In genomic region chr3:111923095-111923771, GRCh38 we compare ENCODE assay signal across 18 cellular contexts. TPM values are rescaled to one million over a fixed set of nuclear protein-coding genes. Genes with fewer than 3 reads are reported as not detected.
DNase-seq lines count a peak whose midpoint lies in the region; ATAC-seq and TF ChIP-seq lines count a peak whose summit lies in the region.
"Had no signal": no experiment of that assay in that cellular context is flagged by ENCODE, and none has a peak within 500 bp of the region (broad histone marks: within the 10 kb centered on the region; RNA-seq: fewer than 3 reads in every experiment).

No MANE protein-coding gene starts in this region.

- CTCF ChIA-PET in OCI-LY7 (lab: Charles Lee; ENCODE audit: unreplicated experiment), result no interaction called here

- DNase-seq in A172 (ENCODE audit: low spot score) (peak; percentile 94), HFFc6 (no peak), right lobe of liver (no peak), OCI-LY7 (ENCODE audit: low spot score) (no peak), thyroid gland (no peak), islet precursor cell (no peak)
- DNase-seq: activated naive CD8-positive, alpha-beta T cell treated with anti-CD3 and anti-CD28 coated beads for 36 hours; activated T-cell treated with anti-CD3 and anti-CD28 coated beads, Interleukin-2, amount 50 U/mL, for 4 hours; central memory CD4-positive, alpha-beta T cell; effector memory CD8-positive, alpha-beta T cell; foreskin melanocyte; midbrain; NCI-H1417; NK-92 treated with Interleukin-12 subunit alpha and Interleukin-12 subunit beta, amount 100 ng/mL, for 24 hours; nucleus accumbens; stimulated activated CD4-positive, alpha-beta T cell treated with anti-CD3 and anti-CD28 coated beads, Interleukin-4, amount 100 ng/mL, for 24 hours had no signal

- H3K27me3 Mint-ChIP-seq in HFFc6 (ENCODE audit: insufficient read depth), result peaks cover 2% of the 10 kb centered on the region; the same call in 1 of the 2 replicates
- H3K27me3 Mint-ChIP-seq: activated naive CD8-positive, alpha-beta T cell treated with anti-CD3 and anti-CD28 coated beads for 36 hours; effector memory CD8-positive, alpha-beta T cell had no signal

- H3K27ac ChIP-seq in right lobe of liver (peak overlapping the region; percentile 68 to 78 (median 72)), OCI-LY7 (ENCODE audit: low read depth, low read length, poor library complexity, severe bottlenecking) (no peak overlapping the region), thyroid gland (no peak overlapping the region)

- no peaks in the 10 kb centered on the region for H4K20me1 ChIP-seq in OCI-LY7 (ENCODE audit: insufficient read depth, low read length)

- no peaks in the 10 kb centered on the region for H3K27me3 ChIP-seq in right lobe of liver
- no peaks in the 10 kb centered on the region for H3K27me3 ChIP-seq in thyroid gland

- H3K9me2 ChIP-seq in OCI-LY7 (ENCODE audit: insufficient read depth, low read length), result no peaks in the 10 kb centered on the region

- 32% methylated on average over 2 of the region's 2 CpGs for WGBS in right lobe of liver (ENCODE audit: insufficient coverage, low coverage, low lambda C conversion rate, missing lambda C conversion rate)
- 15 to 42% methylated on average over 2 of the region's 2 CpGs for WGBS in thyroid gland, 2 donors

- H3K36me3 ChIP-seq in right lobe of liver (peaks cover 0 to 24% (median 0%) of the 10 kb centered on the region in 4 donors), OCI-LY7 (ENCODE audit: insufficient read depth, low read length) (no peaks in the 10 kb centered on the region), thyroid gland (no peaks in the 10 kb centered on the region)

- POLR2A ChIA-PET in OCI-LY7 (lab: Charles Lee), result interaction anchor here (0.7 to 1.1 kb wide), 2 partner anchors 13 to 451 kb away, joined by 3 to 4 read pairs; no protein-coding TSS in a partner anchor

- H3K4me1 ChIP-seq in right lobe of liver, result peaks cover 0 to 14% (median 5%) of the 10 kb centered on the region in 4 donors
- no peaks in the 10 kb centered on the region for H3K4me1 ChIP-seq in OCI-LY7 (ENCODE audit: insufficient read depth, low read length, poor library complexity, severe bottlenecking)
- peaks cover 0 to 8% of the 10 kb centered on the region in 2 donors for H3K4me1 ChIP-seq in thyroid gland

- H3K27ac Mint-ChIP-seq in HFFc6, result peak overlapping the region; percentile 64
- H3K27ac Mint-ChIP-seq: activated naive CD8-positive, alpha-beta T cell treated with anti-CD3 and anti-CD28 coated beads for 36 hours; effector memory CD8-positive, alpha-beta T cell had no signal

- H3K9me3 Mint-ChIP-seq in HFFc6, result no peaks in the 10 kb centered on the region
- H3K9me3 Mint-ChIP-seq: activated naive CD8-positive, alpha-beta T cell treated with anti-CD3 and anti-CD28 coated beads for 36 hours; activated T-cell treated with anti-CD3 and anti-CD28 coated beads, Interleukin-2, amount 50 U/mL, for 4 hours; effector memory CD8-positive, alpha-beta T cell had no signal

- no peak overlapping the region for H2AFZ ChIP-seq in OCI-LY7 (ENCODE audit: low read length)

- intact Hi-C loops in right lobe of liver (cut with DNase I) (no loop called here), OCI-LY7 (cut with micrococcal nuclease; ENCODE audit: unreplicated experiment) (no loop called here), thyroid gland (cut with DNase I) (no loop called here)

- no peak overlapping the region for H3K4me3 ChIP-seq in right lobe of liver
- H3K4me3 ChIP-seq in OCI-LY7 (ENCODE audit: low read depth, low read length, poor library complexity, severe bottlenecking), result no peak overlapping the region
- no peak overlapping the region for H3K4me3 ChIP-seq in thyroid gland (replicated peaks in 1 of 3)

- H3K4me1 Mint-ChIP-seq in HFFc6 (ENCODE audit: low read depth), result peaks cover 47% of the 10 kb centered on the region
- H3K4me1 Mint-ChIP-seq: activated naive CD8-positive, alpha-beta T cell treated with anti-CD3 and anti-CD28 coated beads for 36 hours had no signal

- no peak for TF ChIP-seq POLR2A in right lobe of liver (IDR thresholded peaks at IDR 0.05)
- TF ChIP-seq POLR2A in thyroid gland (IDR thresholded peaks at IDR 0.05), result no peak

- H3K9me3 ChIP-seq in right lobe of liver (no peaks in the 10 kb centered on the region), OCI-LY7 (ENCODE audit: low read length) (no peaks in the 10 kb centered on the region), thyroid gland (no peaks in the 10 kb centered on the region)

- no peaks in the 10 kb centered on the region for H3K79me2 ChIP-seq in OCI-LY7 (ENCODE audit: insufficient read depth, low read depth, low read length)

- peak overlapping the region; percentile 20 for H3K4me3 Mint-ChIP-seq in HFFc6
- H3K4me3 Mint-ChIP-seq: activated naive CD8-positive, alpha-beta T cell treated with anti-CD3 and anti-CD28 coated beads for 36 hours; activated T-cell treated with anti-CD3 and anti-CD28 coated beads, Interleukin-2, amount 50 U/mL, for 4 hours; effector memory CD8-positive, alpha-beta T cell had no signal

- peaks cover 66% of the 10 kb centered on the region for H3K36me3 Mint-ChIP-seq in HFFc6 (ENCODE audit: low read depth)
- H3K36me3 Mint-ChIP-seq: activated naive CD8-positive, alpha-beta T cell treated with anti-CD3 and anti-CD28 coated beads for 36 hours had no signal

- TF ChIP-seq CTCF in HFFc6 (IDR thresholded peaks at IDR 0.05) (no peak), right lobe of liver (IDR thresholded peaks at IDR 0.05) (no peak), OCI-LY7 (conservative IDR thresholded peaks at IDR 0.05; ENCODE audit: low read length) (no peak), thyroid gland (IDR thresholded peaks at IDR 0.05) (no peak)

- ATAC-seq in SK-N-SH treated with all-trans-retinoic acid at 6 μM for 48 hours (0 out of 3 replicates have a peak, but pooled peaks have one; percentile 30), right lobe of liver (peak in 1 of 4 donors; percentile 33), GM18520 (IDR thresholded peaks at IDR 0.05; ENCODE audit: unreplicated experiment) (no peak)
- ATAC-seq: activated T-cell treated with anti-CD3 and anti-CD28 coated beads, Interleukin-2, amount 50 U/mL, for 4 hours; effector memory CD8-positive, alpha-beta T cell had no signal

- H3K4me2 ChIP-seq in OCI-LY7 (ENCODE audit: low read length), result no peak overlapping the region

- no TSS peak for BruUV-seq in OCI-LY7 (replicated peaks; lab: Mats Ljungman, UMichigan)

TF ChIP-seq in SK-N-SH treated with all-trans-retinoic acid at 6 μM for 48 hours, 23 proteins besides CTCF, POLR2A, EP300 and RAD21 (continues in another document):
- TF ChIP-seq POU6F1 (CRISPR knock-in tag; IDR thresholded peaks at IDR 0.05; ENCODE audit: borderline replicate concordance, low read depth) (no peak), CSRNP3 (CRISPR knock-in tag; IDR thresholded peaks at IDR 0.05) (no peak), CSDC2 (CRISPR knock-in tag; IDR thresholded peaks at IDR 0.05) (no peak), ZNF565 (CRISPR knock-in tag; conservative IDR thresholded peaks at IDR 0.05; ENCODE audit: low read depth) (no peak), TOX (CRISPR knock-in tag; IDR thresholded peaks at IDR 0.05; ENCODE audit: borderline replicate concordance) (no peak), ZNF70 (CRISPR knock-in tag; IDR thresholded peaks at IDR 0.05) (no peak), ARNTL (CRISPR knock-in tag; IDR thresholded peaks at IDR 0.05; ENCODE audit: borderline replicate concordance, low read depth) (no peak), SNAI2 (CRISPR knock-in tag; IDR thresholded peaks at IDR 0.05) (no peak), BACH2 (CRISPR knock-in tag; IDR thresholded peaks at IDR 0.05; ENCODE audit: borderline replicate concordance) (no peak), PPARA (CRISPR knock-in tag; IDR thresholded peaks at IDR 0.05; ENCODE audit: borderline replicate concordance) (no peak), TCF4 (CRISPR knock-in tag; IDR thresholded peaks at IDR 0.05; ENCODE audit: borderline replicate concordance) (no peak), GLIS3 (CRISPR knock-in tag; IDR thresholded peaks at IDR 0.05) (no peak), RARB (CRISPR knock-in tag; IDR thresholded peaks at IDR 0.05) (no peak)

RNA-seq across cellular contexts. Expression of gene ABHD10, which starts 55.6 kb away (rescaled TPM):
- total RNA-seq in A172 (2014; rRNA removed; shearing (Covaris generic)), result 71.4 and 91.0 TPM in 2 replicates
- 10 to 100 TPM; 39.5 to 44.5 (median 41.3) TPM for total RNA-seq in HFFc6 (2021; fragmentation: NEBNext Ultra II Directional; extraction: Animal tissue kit (Norgen Biotek cat#: 25700))
- total RNA-seq in right lobe of liver (10 to 100 TPM; 16.7 to 25.2 (median 20.8) TPM), OCI-LY7 (2022) (45.1 and 46.5 TPM in 2 replicates), thyroid gland (10 to 100 TPM; 40.8 to 54.9 (median 50.6) TPM)
- 25.8 and 40.8 TPM in 2 replicates for total RNA-seq in OCI-LY7 (2014; rRNA removed; shearing (Covaris generic))

Comparison
In these comparisons a context has a peak if more than half of its experiments do, and no peak if none do; other contexts are left out.
1. H3K27ac ChIP-seq: peak in right lobe of liver (3 of 3); none in OCI-LY7 (single experiment) and thyroid gland (0 of 3).